ENCODE assay signal across 16 cellular contexts in genomic region chr11:27402450-27402849, GRCh38. TPM values are rescaled to one million over a fixed set of nuclear protein-coding genes. Genes with fewer than 3 reads are reported as not detected.
DNase-seq lines count a peak whose midpoint lies in the region; ATAC-seq, FAIRE-seq and TF ChIP-seq lines count a peak whose summit lies in the region.
"Had no signal": no experiment of that assay in that cellular context is flagged by ENCODE, and none has a peak within 500 bp of the region (broad histone marks: within the 10 kb centered on the region; RNA-seq: fewer than 3 reads in every experiment).

No MANE protein-coding gene starts in this region.

- H3K9me3 ChIP-seq in PC-3 (ENCODE audit: low read length) (no peaks in the 10 kb centered on the region), HepG2 (ENCODE audit: low read length) (no peaks in the 10 kb centered on the region), smooth muscle cell (replicated peaks; ENCODE audit: low read depth) (no peaks in the 10 kb centered on the region)
- H3K9me3 ChIP-seq: SJSA1 had no signal

- H3K4me1 Mint-ChIP-seq in WTC11: peaks cover 5% of the 10 kb centered on the region

- no peaks in the 10 kb centered on the region for H3K9me3 Mint-ChIP-seq in WTC11
- H3K9me3 Mint-ChIP-seq: GM23338 had no signal

- no peak for TF ChIP-seq EP300 in HepG2 (IDR thresholded peaks at IDR 0.05; ENCODE audit: low read depth in 2 of 2, low read length in 2 of 2)
- no peak for TF ChIP-seq EP300 in HepG2 (CRISPR knock-in tag; IDR thresholded peaks at IDR 0.05; ENCODE audit: borderline replicate concordance)

- H3K4me3 ChIP-seq in PC-3 (ENCODE audit: low read length) (peak overlapping the region; percentile 33; the same call in 1 of the 2 replicates), HepG2 (replicated peaks in 1 of 3; ENCODE audit: insufficient read depth in 1 of 3, low read depth in 2 of 3, low read length in 3 of 3) (peak overlapping the region in 2 of 3 experiments; percentile 6; a peak in 1 of 6 replicates), smooth muscle cell (peak overlapping the region; percentile 1)
- H3K4me3 ChIP-seq: GM23338, SJSA1 had no signal

- no peaks in the 10 kb centered on the region for H3K36me3 ChIP-seq in PC-3 (ENCODE audit: low read depth, low read length)
- peaks cover 4 to 5% of the 10 kb centered on the region in 2 experiments; a peak in 4 of 5 replicates for H3K36me3 ChIP-seq in HepG2 (replicated peaks in 1 of 2; ENCODE audit: control insufficient read depth in 1 of 2, insufficient read depth in 2 of 2, low read length in 2 of 2)
- H3K36me3 ChIP-seq in smooth muscle cell (ENCODE audit: low read depth): no peaks in the 10 kb centered on the region
- H3K36me3 ChIP-seq: SJSA1 had no signal

- TF ChIP-seq POLR2A in HepG2 (IDR thresholded peaks at IDR 0.05; ENCODE audit: insufficient read depth in 1 of 2, low read depth in 2 of 2, low read length in 2 of 2): no peak

- WGBS in HepG2 (ENCODE audit: low lambda C conversion rate): 49% methylated on average over 2 of the region's 2 CpGs
- WGBS in smooth muscle cell (ENCODE audit: low lambda C conversion rate): 95% methylated on average over 2 of the region's 2 CpGs

- CTCF ChIA-PET in PC-3 (lab: Charles Lee): no interaction called here
- CTCF ChIA-PET in WTC11 (lab: Charles Lee): no interaction called here
- CTCF ChIA-PET in HepG2 (lab: Yijun Ruan, JAX; ENCODE audit: low intra/inter-chr PET ratio, low total read pairs): no interaction called here

- H3K4me2 ChIP-seq in PC-3 (ENCODE audit: low read length) (peak overlapping the region; percentile 76), HepG2 (ENCODE audit: low read depth, low read length) (peak overlapping the region; percentile 60), smooth muscle cell (no peak overlapping the region)
- H3K4me2 ChIP-seq: GM23338 had no signal

- in situ Hi-C loops in HepG2 (cut with HindIII; ENCODE audit: extremely low pct_ligation_motif_present, low pct_unique_long_range_greater_than_20kb): no loop called here

- H2AFZ ChIP-seq in PC-3 (ENCODE audit: low read length) (0 out of 2 replicates have a peak overlapping the region, but pooled peaks have one; percentile 16), HepG2 (ENCODE audit: low read length) (no peak overlapping the region), smooth muscle cell (ENCODE audit: low read depth) (no peak overlapping the region)
- H2AFZ ChIP-seq: GM23338 had no signal

- H3F3A ChIP-seq in PC-3 (ENCODE audit: low read length, unreplicated experiment) (peaks cover 6% of the 10 kb centered on the region), smooth muscle cell (ENCODE audit: low read depth) (no peaks in the 10 kb centered on the region)

- TF ChIP-seq CTCF in PC-3 (conservative IDR thresholded peaks at IDR 0.05; ENCODE audit: low read depth, low read length): no peak
- TF ChIP-seq CTCF in WTC11 (IDR thresholded peaks at IDR 0.05): no peak
- TF ChIP-seq CTCF in HepG2 (CRISPR knock-in tag; IDR thresholded peaks at IDR 0.05): no peak
- no peak for TF ChIP-seq CTCF in smooth muscle cell (IDR thresholded peaks at IDR 0.05; ENCODE audit: borderline replicate concordance, insufficient read depth, poor library complexity, severe bottlenecking)

- no peak overlapping the region for H3K4me3 Mint-ChIP-seq in WTC11
- H3K4me3 Mint-ChIP-seq: GM23338 had no signal

- no peak overlapping the region for H3K27ac Mint-ChIP-seq in WTC11
- H3K27ac Mint-ChIP-seq: GM23338 had no signal

- H3K27me3 ChIP-seq in PC-3 (ENCODE audit: low read length) (no peaks in the 10 kb centered on the region), HepG2 (ENCODE audit: control insufficient read depth in 1 of 2, insufficient read depth in 2 of 2, low read length in 2 of 2) (no peaks in the 10 kb centered on the region), smooth muscle cell (ENCODE audit: low read depth) (no peaks in the 10 kb centered on the region)
- H3K27me3 ChIP-seq: SJSA1 had no signal

- BruUV-seq in PC-3 (replicated peaks; lab: Mats Ljungman, UMichigan) (TSS peak; percentile 77), HepG2 (replicated peaks; lab: Mats Ljungman, UMichigan) (no TSS peak)

- H4K20me1 ChIP-seq in PC-3 (ENCODE audit: low read length): no peaks in the 10 kb centered on the region
- H4K20me1 ChIP-seq in HepG2 (ENCODE audit: insufficient read depth, low read length): no peaks in the 10 kb centered on the region
- H4K20me1 ChIP-seq in smooth muscle cell (ENCODE audit: low read depth): peaks cover 17% of the 10 kb centered on the region

- TF ChIP-seq RAD21 in HepG2 (CRISPR knock-in tag; IDR thresholded peaks at IDR 0.05): no peak

- FAIRE-seq in HepG2 (lab: Jason Lieb, UNC) (no peak), frontal cortex (lab: Jason Lieb, UNC) (no peak)

- intact Hi-C loops in PC-3 (cut with micrococcal nuclease) (loop anchor here (5.0 kb wide), 1 partner anchor 195 kb away; no protein-coding TSS in a partner anchor), HepG2 (cut with micrococcal nuclease; ENCODE audit: unreplicated experiment) (no loop called here)

- peaks cover 34% of the 10 kb centered on the region for H3K4me1 ChIP-seq in PC-3 (ENCODE audit: insufficient read depth, low read length)
- peaks cover 91% of the 10 kb centered on the region for H3K4me1 ChIP-seq in HepG2 (ENCODE audit: insufficient read depth, low read length)
- peaks cover 8% of the 10 kb centered on the region for H3K4me1 ChIP-seq in smooth muscle cell (ENCODE audit: low read depth)
- H3K4me1 ChIP-seq: SJSA1 had no signal

- H3K79me2 ChIP-seq in PC-3 (ENCODE audit: low read length) (no peaks in the 10 kb centered on the region), HepG2 (ENCODE audit: insufficient read depth, low read length) (peaks cover 47% of the 10 kb centered on the region), smooth muscle cell (ENCODE audit: low read depth) (peaks cover 11% of the 10 kb centered on the region)

- no peaks in the 10 kb centered on the region for H3K36me3 Mint-ChIP-seq in WTC11

- POLR2A ChIA-PET in PC-3 (lab: Charles Lee; ENCODE audit: unreplicated experiment): interaction anchor here (0.5 kb wide), 1 partner anchor 48 kb away, joined by 6 read pairs; no protein-coding TSS in a partner anchor
- POLR2A ChIA-PET in WTC11 (lab: Charles Lee): no interaction called here
- POLR2A ChIA-PET in HepG2 (lab: Yijun Ruan, JAX): interaction anchor here (0.8 to 4.1 kb wide), 16 partner anchors 9 to 106 kb away, joined by 3 to 22 read pairs (median 4); partner anchors contain the start of gene LGR4

- DNase-seq in PC-3: no peak
- no peak for DNase-seq in WTC11 (ENCODE audit: low spot score)
- DNase-seq in HepG2 (ENCODE audit: low spot score): no peak
- DNase-seq in smooth muscle cell (lab: John Stamatoyannopoulos, UW; ENCODE audit: unreplicated experiment): no peak
- no peak for DNase-seq in frontal cortex (ENCODE audit: low spot score in 2 of 2)
- DNase-seq in DMS 273 (lab: John Stamatoyannopoulos, UW; ENCODE audit: unreplicated experiment): no peak
- DNase-seq in NCI-H446 treated with DMSO at 0.1 percent for 48 hours (lab: John Stamatoyannopoulos, UW): no peak
- DNase-seq: ACHN, C1 segment of cervical spinal cord, DMS 273 treated with DMSO at 0.1 percent for 48 hours, GDM1, MV-4-11, NCI-H187, NCI-H2107 had no signal

- H3K9ac ChIP-seq in PC-3 (ENCODE audit: low read length): peak overlapping the region; percentile 61
- H3K9ac ChIP-seq in HepG2 (ENCODE audit: insufficient read depth, low read depth, low read length): no peak overlapping the region
- no peak overlapping the region for H3K9ac ChIP-seq in smooth muscle cell (ENCODE audit: low read depth)

- H3K9me2 ChIP-seq in PC-3 (replicated peaks; ENCODE audit: low read length): no peaks in the 10 kb centered on the region

- no peaks in the 10 kb centered on the region for H3K27me3 Mint-ChIP-seq in WTC11 (ENCODE audit: low read depth)

- ATAC-seq in PC-3 (peak; percentile 6), WTC11 (no peak), HepG2 (peak; percentile 13)
- ATAC-seq: GM23338 had no signal

- H3K27ac ChIP-seq in PC-3 (ENCODE audit: low read length) (peak overlapping the region; percentile 94), HepG2 (ENCODE audit: extremely low read length, insufficient read depth, low read length) (peak overlapping the region; percentile 68), smooth muscle cell (ENCODE audit: low read depth) (no peak overlapping the region)
- H3K27ac ChIP-seq: SJSA1 had no signal

TF ChIP-seq in HepG2, 621 proteins besides CTCF, POLR2A, EP300 and RAD21 (continues in another document):
- 0 out of 2 replicates have a peak, but pooled peaks have one; percentile 7 for TF ChIP-seq ZNF589 (CRISPR knock-in tag; conservative IDR thresholded peaks at IDR 0.05)
- no peak for TF ChIP-seq ZSCAN22 (CRISPR knock-in tag; IDR thresholded peaks at IDR 0.05)

RNA-seq across cellular contexts. Expression of gene CCDC34, which starts 39.4 kb away (rescaled TPM):
- 9.0 and 11.0 TPM in 2 replicates for total RNA-seq in PC-3 (2014; rRNA removed)
- total RNA-seq in WTC11 (2021): 18.9 to 23.7 TPM (median 22.8 TPM) in 3 replicates
- total RNA-seq in HepG2 (2016; rRNA removed; fragmentation: Illumina TruSeq; extraction: Trizol): 34.3 and 37.9 TPM in 2 replicates
- 10.7 and 11.6 TPM in 2 replicates for total RNA-seq in HepG2 (2016; cell fraction: cytosol; rRNA removed; fragmentation: Illumina TruSeq; extraction: Trizol; ENCODE audit: low read depth)
- total RNA-seq in HepG2 (2016; cell fraction: insoluble cytoplasmic fraction; rRNA removed; fragmentation: Illumina TruSeq; extraction: Trizol): 35.1 and 40.9 TPM in 2 replicates
- 18.2 and 19.0 TPM in 2 replicates for total RNA-seq in HepG2 (2016; cell fraction: membrane; rRNA removed; fragmentation: Illumina TruSeq; extraction: Trizol)
- total RNA-seq in HepG2 (2016; cell fraction: nucleus; rRNA removed; fragmentation: Illumina TruSeq; extraction: Trizol): 16.1 and 19.6 TPM in 2 replicates
- polyA plus RNA-seq in HepG2 (2011; rRNA removed): 3.2 and 7.6 TPM in 2 replicates
- polyA plus RNA-seq in HepG2 (2011; cell fraction: cytosol; rRNA removed): 3.7 and 5.9 TPM in 2 replicates
- polyA plus RNA-seq in HepG2 (2011; cell fraction: nucleus; rRNA removed): 2.3 and 2.6 TPM in 2 replicates
- 7.7 and 20.2 TPM in 2 replicates for polyA plus RNA-seq in HepG2 (2012)
- polyA plus RNA-seq in HepG2 (2016; cell fraction: cytosol; fragmentation: Illumina TruSeq; extraction: Trizol; ENCODE audit: low read depth): 7.5 and 10.1 TPM in 2 replicates
- 54.7 and 54.9 TPM in 2 replicates for polyA plus RNA-seq in HepG2 (2016; cell fraction: insoluble cytoplasmic fraction; fragmentation: Illumina TruSeq; extraction: Trizol; ENCODE audit: low read depth)
- 14.2 and 15.6 TPM in 2 replicates for polyA plus RNA-seq in HepG2 (2016; cell fraction: membrane; fragmentation: Illumina TruSeq; extraction: Trizol; ENCODE audit: low read depth)
- polyA plus RNA-seq in HepG2 (2016; cell fraction: nucleus; fragmentation: Illumina TruSeq; extraction: Trizol; ENCODE audit: insufficient read depth, low read depth): 22.5 and 25.2 TPM in 2 replicates
- 6.1 and 10.4 TPM in 2 replicates for polyA minus RNA-seq in HepG2 (2011; rRNA and poly(A)+ RNA removed; ENCODE audit: low replicate concordance)
- polyA minus RNA-seq in HepG2 (2011; cell fraction: cytosol; rRNA and poly(A)+ RNA removed): 3.0 and 3.5 TPM in 2 replicates
- polyA minus RNA-seq in HepG2 (2011; cell fraction: nucleus; rRNA and poly(A)+ RNA removed): 15.7 and 17.0 TPM in 2 replicates
- total RNA-seq in smooth muscle cell: 8.0 and 9.3 TPM in 2 replicates
- 6.7 and 8.2 TPM in 2 replicates for polyA plus RNA-seq in smooth muscle cell
- 13.0 TPM for total RNA-seq in frontal cortex
